In the genomic region with DNA sequence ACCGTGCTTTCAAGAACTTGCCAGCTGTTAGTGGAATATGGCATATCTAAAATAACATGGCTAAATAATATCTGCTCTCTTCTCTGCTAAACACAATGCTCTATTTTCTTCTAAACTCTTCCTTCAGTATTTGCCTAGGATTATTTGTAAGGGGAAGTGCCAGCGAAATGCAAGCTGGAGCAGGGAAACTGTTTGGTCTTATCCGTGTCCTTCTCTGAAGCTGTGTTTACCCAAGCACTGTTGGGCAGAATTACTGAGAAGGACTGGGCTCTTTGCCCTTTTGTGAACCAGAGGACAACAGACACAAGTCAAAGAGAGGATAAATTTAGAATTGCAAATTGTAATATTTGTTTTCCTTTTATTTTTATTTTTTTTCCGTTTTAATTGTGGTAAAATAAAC, we compare ENCODE assay signal across 20 cellular contexts. TPM values are rescaled to one million over a fixed set of nuclear protein-coding genes. Genes with fewer than 3 reads are reported as not detected.
DNase-seq lines count a peak whose midpoint lies in the region; ATAC-seq and TF ChIP-seq lines count a peak whose summit lies in the region.
"Had no signal": no experiment of that assay in that cellular context is flagged by ENCODE, and none has a peak within 500 bp of the region (broad histone marks: within the 10 kb centered on the region; RNA-seq: fewer than 3 reads in every experiment).

No MANE protein-coding gene starts in this region.

- 63% methylated on average over 4 of the region's 4 CpGs for WGBS in mammary epithelial cell (ENCODE audit: low coverage, missing lambda C conversion rate)
- WGBS in body of pancreas, 2 donors: 16 to 17% methylated on average over 4 of the region's 4 CpGs
- WGBS in right lobe of liver (ENCODE audit: insufficient coverage, low coverage, low lambda C conversion rate, missing lambda C conversion rate): 12% methylated on average over 4 of the region's 4 CpGs

- DNase-seq in mammary epithelial cell (no peak), breast epithelium (ENCODE audit: low spot score in 2 of 2) (no peak), body of pancreas (peak; percentile 14 to 38 (median 26)), right lobe of liver (peak in 1 of 3 donors; percentile 49), thoracic aorta (ENCODE audit: low spot score) (no peak), amniotic stem cell (lab: John Stamatoyannopoulos, UW) (no peak)
- no peak for DNase-seq in activated T-helper 2 cell treated with anti-CD3 and anti-CD28 coated beads, Interferon-gamma antibody, Interleukin-2, Interleukin-4, amounts not matched to agents 10 μg/mL and 5 μg/mL and 100 μg/mL, durations not matched to agents 14 hours and 24 hours and 36 hours (ENCODE audit: low spot score)
- DNase-seq in stimulated activated CD4-positive, alpha-beta T cell treated with anti-CD3 and anti-CD28 coated beads, Interleukin-2, amount 100 ng/mL, for 24 hours: no peak
- DNase-seq: activated naive CD4-positive, alpha-beta T cell treated with anti-CD3 and anti-CD28 coated beads, Interleukin-2, amount 10 ng/mL, durations not matched to agents 7 days and 5 days; CD4-positive, alpha-beta memory T cell; foreskin melanocyte; GOT3; naive B cell; NCI-H226; T-cell; tibial artery had no signal

- H3K27ac Mint-ChIP-seq in activated T-helper 2 cell treated with anti-CD3 and anti-CD28 coated beads, Interferon-gamma antibody, Interleukin-2, Interleukin-4, amounts not matched to agents 10 μg/mL and 5 μg/mL and 100 μg/mL, durations not matched to agents 14 hours and 24 hours and 36 hours: no peak overlapping the region
- H3K27ac Mint-ChIP-seq: activated naive CD4-positive, alpha-beta T cell treated with anti-CD3 and anti-CD28 coated beads, Interleukin-2, amount 10 ng/mL, durations not matched to agents 7 days and 5 days; CD4-positive, alpha-beta memory T cell; T-cell had no signal

- TF ChIP-seq POLR2A in breast epithelium (IDR thresholded peaks at IDR 0.05): no peak
- TF ChIP-seq POLR2A in body of pancreas (IDR thresholded peaks at IDR 0.05): no peak
- no peak for TF ChIP-seq POLR2A in right lobe of liver (IDR thresholded peaks at IDR 0.05)

- no peaks in the 10 kb centered on the region for H4K20me1 ChIP-seq in mammary epithelial cell (ENCODE audit: insufficient read depth, low read length)

- in situ Hi-C loops in mammary epithelial cell (cut with MboI; ENCODE audit: low sequenced_read_pairs in 2 of 2): no loop called here

- no peak overlapping the region for H3K4me2 ChIP-seq in mammary epithelial cell (ENCODE audit: insufficient read depth, low read depth, low read length)

- peak overlapping the region; percentile 68 for H2AFZ ChIP-seq in mammary epithelial cell (ENCODE audit: low read depth, low read length)
- H2AFZ ChIP-seq: parathyroid adenoma had no signal

- H3K27me3 ChIP-seq in mammary epithelial cell (ENCODE audit: insufficient read depth, low read length): no peaks in the 10 kb centered on the region
- H3K27me3 ChIP-seq in breast epithelium: no peaks in the 10 kb centered on the region
- H3K27me3 ChIP-seq in body of pancreas: no peaks in the 10 kb centered on the region
- no peaks in the 10 kb centered on the region for H3K27me3 ChIP-seq in right lobe of liver
- H3K27me3 ChIP-seq in thoracic aorta (replicated peaks; ENCODE audit: insufficient read depth): no peaks in the 10 kb centered on the region
- H3K27me3 ChIP-seq: tibial artery had no signal

- H3K36me3 ChIP-seq in mammary epithelial cell (ENCODE audit: insufficient read depth, low read length) (no peaks in the 10 kb centered on the region), breast epithelium (no peaks in the 10 kb centered on the region), body of pancreas (replicated peaks in 1 of 2; ENCODE audit: insufficient read depth in 1 of 2, low read depth in 2 of 2) (no peaks in the 10 kb centered on the region), right lobe of liver (no peaks in the 10 kb centered on the region), thoracic aorta (no peaks in the 10 kb centered on the region)
- H3K36me3 ChIP-seq: tibial artery had no signal

- H3K27ac ChIP-seq in mammary epithelial cell (ENCODE audit: insufficient read depth, low read depth, low read length) (no peak overlapping the region), breast epithelium (no peak overlapping the region), body of pancreas (peak overlapping the region in 2 of 4 donors; percentile 49 to 57), right lobe of liver (no peak overlapping the region), thoracic aorta (peak overlapping the region; percentile 18 to 31)
- H3K27ac ChIP-seq: parathyroid adenoma, tibial artery had no signal

- ATAC-seq in body of pancreas (peak; percentile 69), right lobe of liver (peak; percentile 94 to 97 (median 96)), thoracic aorta (ENCODE audit: insufficient number of reproducible peaks, low FRiP score, low read depth) (peak; percentile 68)
- ATAC-seq: T-cell had no signal

- no peaks in the 10 kb centered on the region for H3K9me3 Mint-ChIP-seq in activated T-helper 2 cell treated with anti-CD3 and anti-CD28 coated beads, Interferon-gamma antibody, Interleukin-2, Interleukin-4, amounts not matched to agents 10 μg/mL and 5 μg/mL and 100 μg/mL, durations not matched to agents 14 hours and 24 hours and 36 hours
- H3K9me3 Mint-ChIP-seq: activated naive CD4-positive, alpha-beta T cell treated with anti-CD3 and anti-CD28 coated beads, Interleukin-2, amount 10 ng/mL, durations not matched to agents 7 days and 5 days; naive B cell; T-cell had no signal

- H3K4me1 ChIP-seq in mammary epithelial cell (ENCODE audit: insufficient read depth, low read length): peaks cover 1% of the 10 kb centered on the region
- no peaks in the 10 kb centered on the region for H3K4me1 ChIP-seq in breast epithelium
- H3K4me1 ChIP-seq in body of pancreas: peaks cover 4% of the 10 kb centered on the region
- H3K4me1 ChIP-seq in right lobe of liver: peaks cover 0 to 15% (median 0%) of the 10 kb centered on the region in 4 donors
- H3K4me1 ChIP-seq in thoracic aorta (ENCODE audit: control insufficient read depth in 1 of 2, low read depth in 2 of 2): peaks cover 11 to 55% of the 10 kb centered on the region in 2 donors
- H3K4me1 ChIP-seq: parathyroid adenoma had no signal

- H3K4me3 Mint-ChIP-seq in activated T-helper 2 cell treated with anti-CD3 and anti-CD28 coated beads, Interferon-gamma antibody, Interleukin-2, Interleukin-4, amounts not matched to agents 10 μg/mL and 5 μg/mL and 100 μg/mL, durations not matched to agents 14 hours and 24 hours and 36 hours (ENCODE audit: low read depth): no peak overlapping the region
- H3K4me3 Mint-ChIP-seq: activated naive CD4-positive, alpha-beta T cell treated with anti-CD3 and anti-CD28 coated beads, Interleukin-2, amount 10 ng/mL, durations not matched to agents 7 days and 5 days; CD4-positive, alpha-beta memory T cell; naive B cell; T-cell had no signal

- no peak overlapping the region for H3K4me3 ChIP-seq in mammary epithelial cell (replicated peaks in 1 of 3; ENCODE audit: insufficient read depth in 1 of 3, low read depth in 2 of 3, low read length in 3 of 3)
- no peak overlapping the region for H3K4me3 ChIP-seq in breast epithelium
- H3K4me3 ChIP-seq in body of pancreas: no peak overlapping the region
- no peak overlapping the region for H3K4me3 ChIP-seq in right lobe of liver
- peak overlapping the region; percentile 54 for H3K4me3 ChIP-seq in thoracic aorta
- H3K4me3 ChIP-seq: lung, tibial artery had no signal

- CTCF ChIA-PET in mammary epithelial cell (lab: Charles Lee; ENCODE audit: low non-redundant PET): no interaction called here

- H3K79me2 ChIP-seq in mammary epithelial cell (ENCODE audit: insufficient read depth, low read length): no peaks in the 10 kb centered on the region
- H3K79me2 ChIP-seq: parathyroid adenoma had no signal

- no peaks in the 10 kb centered on the region for H3K36me3 Mint-ChIP-seq in activated T-helper 2 cell treated with anti-CD3 and anti-CD28 coated beads, Interferon-gamma antibody, Interleukin-2, Interleukin-4, amounts not matched to agents 10 μg/mL and 5 μg/mL and 100 μg/mL, durations not matched to agents 14 hours and 24 hours and 36 hours (ENCODE audit: low read depth)
- H3K36me3 Mint-ChIP-seq: activated naive CD4-positive, alpha-beta T cell treated with anti-CD3 and anti-CD28 coated beads, Interleukin-2, amount 10 ng/mL, durations not matched to agents 7 days and 5 days; CD4-positive, alpha-beta memory T cell; T-cell had no signal

- H3K4me1 Mint-ChIP-seq in activated T-helper 2 cell treated with anti-CD3 and anti-CD28 coated beads, Interferon-gamma antibody, Interleukin-2, Interleukin-4, amounts not matched to agents 10 μg/mL and 5 μg/mL and 100 μg/mL, durations not matched to agents 14 hours and 24 hours and 36 hours (ENCODE audit: low read depth): peaks cover 7% of the 10 kb centered on the region
- H3K4me1 Mint-ChIP-seq: activated naive CD4-positive, alpha-beta T cell treated with anti-CD3 and anti-CD28 coated beads, Interleukin-2, amount 10 ng/mL, durations not matched to agents 7 days and 5 days; CD4-positive, alpha-beta memory T cell; naive B cell; T-cell had no signal

- peaks cover 4% of the 10 kb centered on the region for H3K27me3 Mint-ChIP-seq in activated T-helper 2 cell treated with anti-CD3 and anti-CD28 coated beads, Interferon-gamma antibody, Interleukin-2, Interleukin-4, amounts not matched to agents 10 μg/mL and 5 μg/mL and 100 μg/mL, durations not matched to agents 14 hours and 24 hours and 36 hours (ENCODE audit: low read depth)
- H3K27me3 Mint-ChIP-seq: activated naive CD4-positive, alpha-beta T cell treated with anti-CD3 and anti-CD28 coated beads, Interleukin-2, amount 10 ng/mL, durations not matched to agents 7 days and 5 days; naive B cell; T-cell had no signal

- no peak overlapping the region for H3K9ac ChIP-seq in mammary epithelial cell (ENCODE audit: insufficient read depth, low read length)
- H3K9ac ChIP-seq: parathyroid adenoma had no signal

- H3K9me3 ChIP-seq in mammary epithelial cell (replicated peaks; ENCODE audit: insufficient read depth, low read length) (no peaks in the 10 kb centered on the region), breast epithelium (no peaks in the 10 kb centered on the region), body of pancreas (no peaks in the 10 kb centered on the region), right lobe of liver (no peaks in the 10 kb centered on the region), thoracic aorta (no peaks in the 10 kb centered on the region)
- H3K9me3 ChIP-seq: tibial artery had no signal

- no TSS peak for BruUV-seq in mammary epithelial cell (replicated peaks; lab: Mats Ljungman, UMichigan)

- dilution Hi-C loops in mammary epithelial cell (cut with HindIII; ENCODE audit: low sequenced_read_pairs): no loop called here

- intact Hi-C loops in mammary epithelial cell (cut with micrococcal nuclease) (no loop called here), breast epithelium (cut with DNase I; ENCODE audit: low total_unique reads) (no loop called here), body of pancreas (cut with DNase I) (no loop called here), right lobe of liver (cut with DNase I) (no loop called here)
- intact Hi-C loops in activated T-helper 2 cell treated with anti-CD3 and anti-CD28 coated beads, Interferon-gamma antibody, Interleukin-2, Interleukin-4, amounts not matched to agents 10 μg/mL and 5 μg/mL and 100 μg/mL, durations not matched to agents 14 hours and 24 hours and 36 hours (cut with micrococcal nuclease): no loop called here

- TF ChIP-seq CTCF in mammary epithelial cell (conservative IDR thresholded peaks at IDR 0.05 in 1 of 2, IDR thresholded peaks at IDR 0.05 in 1 of 2; ENCODE audit: extremely low read depth in 1 of 2, insufficient read depth in 1 of 2, low read depth in 1 of 2, low read length in 2 of 2) (no peak), breast epithelium (IDR thresholded peaks at IDR 0.05) (no peak), body of pancreas (IDR thresholded peaks at IDR 0.05) (no peak), right lobe of liver (IDR thresholded peaks at IDR 0.05) (no peak), thoracic aorta (IDR thresholded peaks at IDR 0.05) (no peak)

RNA-seq across cellular contexts. Expression of a gene that starts 23.6 kb away (rescaled TPM):
- total RNA-seq in mammary epithelial cell (not detected), breast epithelium (1 to 10 TPM in 1 of 3 donors, under 1 TPM in 2; 0.66 to 1.6 (median 0.96) TPM), body of pancreas (not detected), right lobe of liver (under 1 TPM in 4 of 6 experiments, not detected in 2; 0.22 to 0.46 (median 0.34) TPM), thoracic aorta (1 to 10 TPM in 1 of 2 donors, not detected in 1; 3.0 TPM)
- polyA plus RNA-seq in mammary epithelial cell: not detected
- not detected for polyA minus RNA-seq in mammary epithelial cell
- not detected in 2 replicates for total RNA-seq in activated T-helper 2 cell treated with anti-CD3 and anti-CD28 coated beads, Interferon-gamma antibody, Interleukin-2, Interleukin-4, amounts not matched to agents 10 μg/mL and 5 μg/mL and 100 μg/mL, durations not matched to agents 14 hours and 24 hours and 36 hours
- total RNA-seq: astrocyte; CD4-positive, alpha-beta memory T cell; endothelial cell of umbilical vein had no signal
- polyA plus RNA-seq: CD4-positive, alpha-beta memory T cell; endothelial cell of umbilical vein had no signal

Comparison
In these comparisons a context has a peak if more than half of its experiments do, and no peak if none do; other contexts are left out.
1. DNase-seq: peak in body of pancreas (4 of 4); none in mammary epithelial cell (single experiment), breast epithelium (0 of 2), thoracic aorta (single experiment), activated T-helper 2 cell treated with anti-CD3 and anti-CD28 coated beads, Interferon-gamma antibody, Interleukin-2, Interleukin-4, amounts not matched to agents 10 μg/mL and 5 μg/mL and 100 μg/mL, durations not matched to agents 14 hours and 24 hours and 36 hours (single experiment), amniotic stem cell (single experiment) and stimulated activated CD4-positive, alpha-beta T cell treated with anti-CD3 and anti-CD28 coated beads, Interleukin-2, amount 100 ng/mL, for 24 hours (0 of 2).
2. H3K27ac ChIP-seq: peak in thoracic aorta (2 of 2); none in mammary epithelial cell (single experiment), breast epithelium (0 of 2) and right lobe of liver (0 of 3).
3. Peak in every context shown above with its lines, with median percentiles within 50 percentile points of each other: ATAC-seq.